Comparison of ENCODE assay signal across 18 cellular contexts in genomic region chr1:180973360-180973759, GRCh38. TPM values are rescaled to one million over a fixed set of nuclear protein-coding genes. Genes with fewer than 3 reads are reported as not detected.
DNase-seq lines count a peak whose midpoint lies in the region; TF ChIP-seq lines count a peak whose summit lies in the region.
"Had no signal": no experiment of that assay in that cellular context is flagged by ENCODE, and none has a peak within 500 bp of the region (broad histone marks: within the 10 kb centered on the region; RNA-seq: fewer than 3 reads in every experiment).

No MANE protein-coding gene starts in this region.

- no peaks in the 10 kb centered on the region for H3K9me3 ChIP-seq in mammary epithelial cell (replicated peaks; ENCODE audit: insufficient read depth, low read length)
- H3K9me3 ChIP-seq in thyroid gland = no peaks in the 10 kb centered on the region

- DNase-seq in MCF 10A (ENCODE audit: unreplicated experiment) (no peak), mammary epithelial cell (no peak), NCI-H446 (lab: John Stamatoyannopoulos, UW) (peak; percentile 94 to 99), cerebellum (ENCODE audit: low spot score) (peak; percentile 30), pons (ENCODE audit: low spot score) (no peak), thyroid gland (no peak)
- DNase-seq in activated CD4-positive, alpha-beta memory T cell treated with anti-CD3 and anti-CD28 coated beads for 36 hours = no peak
- DNase-seq: ACHN; CD8-positive, alpha-beta memory T cell; DMS79 treated with DMSO at 0.1 percent for 48 hours; KG1; MV-4-11; NCI-H1417 treated with DMSO at 0.1 percent for 48 hours; NCI-H2029; NCI-H345; NCI-H526 treated with DMSO at 0.1 percent for 48 hours; Right ventricle myocardium superior had no signal

- H3K79me2 ChIP-seq in mammary epithelial cell (ENCODE audit: insufficient read depth, low read length) = peaks cover 25% of the 10 kb centered on the region

- no peak overlapping the region for H3K27ac ChIP-seq in mammary epithelial cell (ENCODE audit: insufficient read depth, low read depth, low read length)
- H3K27ac ChIP-seq in thyroid gland = no peak overlapping the region
- H3K27ac ChIP-seq: SK-N-MC had no signal

- no peaks in the 10 kb centered on the region for H3K27me3 Mint-ChIP-seq in MCF 10A (ENCODE audit: insufficient read depth, unreplicated experiment)
- H3K27me3 Mint-ChIP-seq in activated CD4-positive, alpha-beta memory T cell treated with anti-CD3 and anti-CD28 coated beads for 36 hours = no peaks in the 10 kb centered on the region
- H3K27me3 Mint-ChIP-seq: CD8-positive, alpha-beta memory T cell had no signal

- H3K27me3 ChIP-seq in mammary epithelial cell (ENCODE audit: insufficient read depth, low read length) (no peaks in the 10 kb centered on the region), thyroid gland (no peaks in the 10 kb centered on the region)

- POLR2A ChIA-PET in MCF 10A (lab: Yijun Ruan, JAX) = interaction anchor here (1.0 kb wide), 1 partner anchor 19 kb away, joined by 3 read pairs; no protein-coding TSS in a partner anchor
- POLR2A ChIA-PET in activated CD4-positive, alpha-beta memory T cell treated with anti-CD3 and anti-CD28 coated beads for 36 hours (lab: Charles Lee) = no interaction called here

- H3K9me3 Mint-ChIP-seq in MCF 10A (ENCODE audit: unreplicated experiment) = no peaks in the 10 kb centered on the region
- H3K9me3 Mint-ChIP-seq in activated CD4-positive, alpha-beta memory T cell treated with anti-CD3 and anti-CD28 coated beads for 36 hours = no peaks in the 10 kb centered on the region
- H3K9me3 Mint-ChIP-seq: CD8-positive, alpha-beta memory T cell had no signal

- H3K36me3 ChIP-seq in mammary epithelial cell (ENCODE audit: insufficient read depth, low read length) (peaks cover 13% of the 10 kb centered on the region), thyroid gland (peaks cover 7 to 15% of the 10 kb centered on the region in 2 donors)

- BruUV-seq in MCF 10A (replicated peaks; lab: Mats Ljungman, UMichigan) = no TSS peak
- no TSS peak for BruUV-seq in mammary epithelial cell (replicated peaks; lab: Mats Ljungman, UMichigan)

- in situ Hi-C loops in mammary epithelial cell (cut with MboI; ENCODE audit: low sequenced_read_pairs in 2 of 2) = no loop called here

- no peaks in the 10 kb centered on the region for H3K4me1 ChIP-seq in mammary epithelial cell (ENCODE audit: insufficient read depth, low read length)
- peaks cover 5 to 15% of the 10 kb centered on the region in 2 donors for H3K4me1 ChIP-seq in thyroid gland

- H3K27ac Mint-ChIP-seq in MCF 10A (ENCODE audit: low read depth, unreplicated experiment) = peak overlapping the region; percentile 35
- H3K27ac Mint-ChIP-seq in activated CD4-positive, alpha-beta memory T cell treated with anti-CD3 and anti-CD28 coated beads for 36 hours = no peak overlapping the region

- intact Hi-C loops in MCF 10A (cut with micrococcal nuclease) (no loop called here), mammary epithelial cell (cut with micrococcal nuclease) (no loop called here), thyroid gland (cut with DNase I) (no loop called here)
- intact Hi-C loops in activated CD4-positive, alpha-beta memory T cell treated with anti-CD3 and anti-CD28 coated beads for 36 hours (cut with micrococcal nuclease) = no loop called here

- no peaks in the 10 kb centered on the region for H3K4me1 Mint-ChIP-seq in MCF 10A (ENCODE audit: insufficient read depth, unreplicated experiment)
- H3K4me1 Mint-ChIP-seq in activated CD4-positive, alpha-beta memory T cell treated with anti-CD3 and anti-CD28 coated beads for 36 hours (ENCODE audit: low read depth) = peaks cover 26% of the 10 kb centered on the region

- H4K20me1 ChIP-seq in mammary epithelial cell (ENCODE audit: insufficient read depth, low read length) = no peaks in the 10 kb centered on the region

- no peak for TF ChIP-seq CTCF in MCF 10A (IDR thresholded peaks at IDR 0.05; ENCODE audit: unreplicated experiment)
- no peak for TF ChIP-seq CTCF in mammary epithelial cell (conservative IDR thresholded peaks at IDR 0.05 in 1 of 2, IDR thresholded peaks at IDR 0.05 in 1 of 2; ENCODE audit: extremely low read depth in 1 of 2, insufficient read depth in 1 of 2, low read depth in 1 of 2, low read length in 2 of 2)
- no peak for TF ChIP-seq CTCF in thyroid gland (IDR thresholded peaks at IDR 0.05)

- H3K36me3 Mint-ChIP-seq in MCF 10A (ENCODE audit: insufficient read depth, unreplicated experiment) = peaks cover 96% of the 10 kb centered on the region
- peaks cover 55% of the 10 kb centered on the region for H3K36me3 Mint-ChIP-seq in activated CD4-positive, alpha-beta memory T cell treated with anti-CD3 and anti-CD28 coated beads for 36 hours

- H3K4me3 ChIP-seq in mammary epithelial cell (replicated peaks in 1 of 3; ENCODE audit: insufficient read depth in 1 of 3, low read depth in 2 of 3, low read length in 3 of 3) = no peak overlapping the region
- H3K4me3 ChIP-seq in thyroid gland (replicated peaks in 1 of 3) = no peak overlapping the region
- H3K4me3 ChIP-seq: SK-N-MC had no signal

- dilution Hi-C loops in mammary epithelial cell (cut with HindIII; ENCODE audit: low sequenced_read_pairs) = no loop called here

- no peak overlapping the region for H3K4me3 Mint-ChIP-seq in MCF 10A (ENCODE audit: unreplicated experiment)
- H3K4me3 Mint-ChIP-seq in activated CD4-positive, alpha-beta memory T cell treated with anti-CD3 and anti-CD28 coated beads for 36 hours = no peak overlapping the region
- H3K4me3 Mint-ChIP-seq: CD8-positive, alpha-beta memory T cell had no signal

- no peak overlapping the region for H3K4me2 ChIP-seq in mammary epithelial cell (ENCODE audit: insufficient read depth, low read depth, low read length)

- no peak overlapping the region for H3K9ac ChIP-seq in mammary epithelial cell (ENCODE audit: insufficient read depth, low read length)

- WGBS in mammary epithelial cell (ENCODE audit: low coverage, missing lambda C conversion rate) = 73% methylated on average over 4 of the region's 4 CpGs
- 64 to 70% methylated on average over 4 of the region's 4 CpGs for WGBS in thyroid gland, 2 donors

- CTCF ChIA-PET in MCF 10A (lab: Yijun Ruan, JAX) (interaction anchor here (1.1 to 1.4 kb wide), 2 partner anchors 19 to 203 kb away, joined by 3 to 5 read pairs; no protein-coding TSS in a partner anchor), mammary epithelial cell (lab: Charles Lee; ENCODE audit: low non-redundant PET) (no interaction called here)
- CTCF ChIA-PET in activated CD4-positive, alpha-beta memory T cell treated with anti-CD3 and anti-CD28 coated beads for 36 hours (lab: Charles Lee) = interaction anchor here (1.0 kb wide), 1 partner anchor 168 kb away, joined by 3 read pairs; no protein-coding TSS in a partner anchor

- no peak for TF ChIP-seq POLR2A in thyroid gland (IDR thresholded peaks at IDR 0.05)

- H2AFZ ChIP-seq in mammary epithelial cell (ENCODE audit: low read depth, low read length) = no peak overlapping the region

RNA-seq across cellular contexts. Expression of gene STX6, which starts 49.3 kb away (rescaled TPM):
- total RNA-seq in MCF 10A (2022) = 34.6 and 44.4 TPM in 2 replicates
- total RNA-seq in mammary epithelial cell = 10 to 100 TPM; 40.8 to 47.2 TPM
- polyA plus RNA-seq in mammary epithelial cell = 20.6 TPM
- 37.3 TPM for polyA minus RNA-seq in mammary epithelial cell
- total RNA-seq in cerebellum = 59.5 TPM
- total RNA-seq in thyroid gland = 10 to 100 TPM; 26.9 to 47.7 (median 37.8) TPM
- total RNA-seq in activated CD4-positive, alpha-beta memory T cell treated with anti-CD3 and anti-CD28 coated beads for 36 hours = 10 to 100 TPM; 18.8 to 19.4 TPM

Comparison
In these comparisons a context has a peak if more than half of its experiments do, and no peak if none do; other contexts are left out.
1. DNase-seq: peak in NCI-H446 (2 of 2) and cerebellum (single experiment); none in MCF 10A (single experiment), mammary epithelial cell (single experiment), pons (single experiment), thyroid gland (0 of 2) and activated CD4-positive, alpha-beta memory T cell treated with anti-CD3 and anti-CD28 coated beads for 36 hours (single experiment).